ENCODE assay signal across 8 cellular contexts in genomic region chr20:51023617-51024155, GRCh38. TPM values are rescaled to one million over a fixed set of nuclear protein-coding genes. Genes with fewer than 3 reads are reported as not detected.
DNase-seq lines count a peak whose midpoint lies in the region; ATAC-seq and TF ChIP-seq lines count a peak whose summit lies in the region.

No MANE protein-coding gene starts in this region.

- H3K9ac ChIP-seq in NT2/D1 (ENCODE audit: insufficient read length, low read depth), result peak overlapping the region; percentile 84

- H3K4me1 Mint-ChIP-seq in osteocyte (ENCODE audit: unreplicated experiment), result peaks cover 12% of the 10 kb centered on the region

- peaks cover 24% of the 10 kb centered on the region for H3K36me3 ChIP-seq in NT2/D1 (ENCODE audit: insufficient read depth, insufficient read length, low read length)

- peak overlapping the region; percentile 51 for H3K27ac ChIP-seq in C4-2B

- H3K36me3 Mint-ChIP-seq in osteocyte (ENCODE audit: unreplicated experiment), result no peaks in the 10 kb centered on the region

- H3K27ac Mint-ChIP-seq in osteocyte (ENCODE audit: unreplicated experiment), result no peak overlapping the region

- H3K4me3 Mint-ChIP-seq in osteocyte (ENCODE audit: unreplicated experiment), result peak overlapping the region; percentile 73

- peak overlapping the region; percentile 88 for H3K4me3 ChIP-seq in NT2/D1 (ENCODE audit: insufficient read length, low read depth)
- peak overlapping the region; percentile 44 for H3K4me3 ChIP-seq in epithelial cell of esophagus (ENCODE audit: low read length)

- TF ChIP-seq CTCF in C4-2B (conservative IDR thresholded peaks at IDR 0.05) (no peak), epithelial cell of esophagus (IDR thresholded peaks at IDR 0.05; ENCODE audit: insufficient read depth, low read depth, low read length, missing control alignments) (no peak), osteocyte (IDR thresholded peaks at IDR 0.05) (no peak)

- peaks cover 36% of the 10 kb centered on the region for H3K27me3 Mint-ChIP-seq in osteocyte (ENCODE audit: unreplicated experiment)

- peaks cover 14% of the 10 kb centered on the region for H3K4me1 ChIP-seq in NT2/D1 (ENCODE audit: insufficient read depth, insufficient read length)

- peaks cover 25% of the 10 kb centered on the region for H3K27me3 ChIP-seq in NT2/D1 (ENCODE audit: insufficient read depth, insufficient read length)

- no peak for ATAC-seq in HG03025 (IDR thresholded peaks at IDR 0.05; ENCODE audit: low FRiP score, unreplicated experiment)
- no peak for ATAC-seq in GM19328 (IDR thresholded peaks at IDR 0.05; ENCODE audit: unreplicated experiment)

- no peak for DNase-seq in NT2/D1 (ENCODE audit: low read depth, low spot score)
- DNase-seq in epithelial cell of esophagus (ENCODE audit: low read depth), result no peak
- DNase-seq in osteocyte (ENCODE audit: extremely low spot score, unreplicated experiment), result no peak
- no peak for DNase-seq in COLO668 (lab: John Stamatoyannopoulos, UW; ENCODE audit: unreplicated experiment)
- no peak for DNase-seq in COLO829 (ENCODE audit: low spot score)

- H3K9me3 ChIP-seq in NT2/D1 (ENCODE audit: insufficient read depth, low read length), result no peaks in the 10 kb centered on the region

- no peaks in the 10 kb centered on the region for H3K9me3 Mint-ChIP-seq in osteocyte (ENCODE audit: unreplicated experiment)

RNA-seq across cellular contexts. Expression of gene KCNG1, which starts 0.8 kb away (rescaled TPM):
- total RNA-seq in osteocyte, result 6.3 and 6.9 TPM in 2 replicates
